13 cellular contexts compared by ENCODE assay signal in genomic region chr5:168683247-168683926, GRCh38.
A peak's percentile ranks its signal among the peaks of the same experiment; 100 is the strongest.
DNase-seq lines count a peak whose midpoint lies in the region; ATAC-seq, FAIRE-seq and TF ChIP-seq lines count a peak whose summit lies in the region.
"Had no signal": no experiment of that assay in that cellular context is flagged by ENCODE, and none has a peak within 500 bp of the region (broad histone marks: within the 10 kb centered on the region; RNA-seq: fewer than 3 reads in every experiment).

No MANE protein-coding gene starts in this region.

- no peak overlapping the region for H3K9ac ChIP-seq in HepG2 (ENCODE audit: insufficient read depth, low read depth, low read length)

- no peaks in the 10 kb centered on the region for H3K79me2 ChIP-seq in HepG2 (ENCODE audit: insufficient read depth, low read length)

- H3K27me3 Mint-ChIP-seq in activated CD4-positive, alpha-beta memory T cell treated with anti-CD3 and anti-CD28 coated beads, Interleukin-2, amount 10 ng/mL, durations not matched to agents 7 days and 5 days = no peaks in the 10 kb centered on the region
- no peaks in the 10 kb centered on the region for H3K27me3 Mint-ChIP-seq in chondrocyte (ENCODE audit: low read depth)
- H3K27me3 Mint-ChIP-seq in CD14-positive monocyte (ENCODE audit: low read depth in 3 of 3) = peaks cover 2 to 5% (median 4%) of the 10 kb centered on the region in 3 donors

- in situ Hi-C loops in HepG2 (cut with HindIII; ENCODE audit: extremely low pct_ligation_motif_present, low pct_unique_long_range_greater_than_20kb) = loop anchor here (25.0 kb wide), 2 partner anchors 421 to 904 kb away; partner anchors contain the start of gene SPDL1

- H2AFZ ChIP-seq in HepG2 (ENCODE audit: low read length) = no peak overlapping the region

- no peaks in the 10 kb centered on the region for H3K9me3 Mint-ChIP-seq in activated CD4-positive, alpha-beta memory T cell treated with anti-CD3 and anti-CD28 coated beads, Interleukin-2, amount 10 ng/mL, durations not matched to agents 7 days and 5 days
- H3K9me3 Mint-ChIP-seq in chondrocyte (ENCODE audit: low read depth) (no peaks in the 10 kb centered on the region), CD14-positive monocyte (peaks cover 0 to 2% (median 0%) of the 10 kb centered on the region in 7 donors)

- WGBS in HepG2 (ENCODE audit: low lambda C conversion rate) = 51% methylated on average over 15 of the region's 15 CpGs

- TF ChIP-seq CTCF in chondrocyte (IDR thresholded peaks at IDR 0.05) (no peak), CD14-positive monocyte (IDR thresholded peaks at IDR 0.05) (no peak), HepG2 (CRISPR knock-in tag; IDR thresholded peaks at IDR 0.05) (no peak)

- FAIRE-seq in HepG2 (lab: Jason Lieb, UNC) = no peak

- peak; percentile 26 for DNase-seq in activated CD4-positive, alpha-beta memory T cell treated with anti-CD3 and anti-CD28 coated beads, Interleukin-2, amount 10 ng/mL, durations not matched to agents 7 days and 5 days
- peak; percentile 70 for DNase-seq in chondrocyte (ENCODE audit: low spot score)
- peak in 2 of 3 donors; percentile 16 to 44 for DNase-seq in stimulated activated CD4-positive, alpha-beta T cell treated with anti-CD3 and anti-CD28 coated beads, TNF-alpha, amount 100 ng/mL, for 48 hours (ENCODE audit: low read depth in 3 of 3)
- DNase-seq in NOMO-1 (lab: John Stamatoyannopoulos, UW; ENCODE audit: unreplicated experiment in 2 of 2) = no peak
- DNase-seq in CD14-positive monocyte (ENCODE audit: low spot score) = no peak
- DNase-seq in SKM-1 treated with dmso at 0.1 percent for 144 hours (lab: John Stamatoyannopoulos, UW; ENCODE audit: unreplicated experiment) = no peak
- no peak for DNase-seq in HepG2 (ENCODE audit: low spot score)
- DNase-seq: DMS79 treated with DMSO at 0.1 percent for 48 hours, gastrocnemius medialis, lower lobe of right lung, NCI-H345, psoas muscle had no signal

- CTCF ChIA-PET in activated CD4-positive, alpha-beta memory T cell treated with anti-CD3 and anti-CD28 coated beads, Interleukin-2, amount 10 ng/mL, durations not matched to agents 7 days and 5 days (lab: Charles Lee) = no interaction called here
- CTCF ChIA-PET in HepG2 (lab: Yijun Ruan, JAX; ENCODE audit: low intra/inter-chr PET ratio, low total read pairs) = no interaction called here

- peaks cover 4% of the 10 kb centered on the region for H3K4me1 Mint-ChIP-seq in activated CD4-positive, alpha-beta memory T cell treated with anti-CD3 and anti-CD28 coated beads, Interleukin-2, amount 10 ng/mL, durations not matched to agents 7 days and 5 days
- peaks cover 15% of the 10 kb centered on the region for H3K4me1 Mint-ChIP-seq in chondrocyte (ENCODE audit: low read depth)
- H3K4me1 Mint-ChIP-seq in CD14-positive monocyte = peaks cover 6% of the 10 kb centered on the region

- TF ChIP-seq EP300 in HepG2 (IDR thresholded peaks at IDR 0.05; ENCODE audit: low read depth in 2 of 2, low read length in 2 of 2) = no peak
- TF ChIP-seq EP300 in HepG2 (CRISPR knock-in tag; IDR thresholded peaks at IDR 0.05; ENCODE audit: borderline replicate concordance) = no peak

- no peak overlapping the region for H3K4me2 ChIP-seq in HepG2 (ENCODE audit: low read depth, low read length)

- no peak overlapping the region for H3K27ac ChIP-seq in HepG2 (ENCODE audit: extremely low read length, insufficient read depth, low read length)
- H3K27ac ChIP-seq: gastrocnemius medialis, psoas muscle had no signal

- H3K27ac Mint-ChIP-seq in activated CD4-positive, alpha-beta memory T cell treated with anti-CD3 and anti-CD28 coated beads, Interleukin-2, amount 10 ng/mL, durations not matched to agents 7 days and 5 days = no peak overlapping the region
- H3K27ac Mint-ChIP-seq in chondrocyte (ENCODE audit: unreplicated experiment) = no peak overlapping the region
- H3K27ac Mint-ChIP-seq in CD14-positive monocyte = peak overlapping the region in 2 of 7 donors; percentile 13 to 28

- no TSS peak for BruUV-seq in HepG2 (replicated peaks; lab: Mats Ljungman, UMichigan)

- no peak overlapping the region for H3K4me3 ChIP-seq in HepG2 (replicated peaks in 1 of 3; ENCODE audit: insufficient read depth in 1 of 3, low read depth in 2 of 3, low read length in 3 of 3)
- H3K4me3 ChIP-seq: gastrocnemius medialis, lower lobe of right lung, psoas muscle had no signal

- peaks cover 1 to 19% of the 10 kb centered on the region in 2 experiments; a peak in 3 of 5 replicates for H3K27me3 ChIP-seq in HepG2 (ENCODE audit: control insufficient read depth in 1 of 2, insufficient read depth in 2 of 2, low read length in 2 of 2)
- H3K27me3 ChIP-seq: gastrocnemius medialis had no signal

- H3K9me3 ChIP-seq in HepG2 (ENCODE audit: low read length) = no peaks in the 10 kb centered on the region
- H3K9me3 ChIP-seq: gastrocnemius medialis, lower lobe of right lung, psoas muscle had no signal

- TF ChIP-seq POLR2A in HepG2 (IDR thresholded peaks at IDR 0.05; ENCODE audit: insufficient read depth in 1 of 2, low read depth in 2 of 2, low read length in 2 of 2) = no peak

- intact Hi-C loops in CD14-positive monocyte (cut with micrococcal nuclease) = no loop called here
- intact Hi-C loops in HepG2 (cut with micrococcal nuclease; ENCODE audit: unreplicated experiment) = no loop called here

- no peaks in the 10 kb centered on the region for H4K20me1 ChIP-seq in HepG2 (ENCODE audit: insufficient read depth, low read length)

- no peak for TF ChIP-seq RAD21 in HepG2 (CRISPR knock-in tag; IDR thresholded peaks at IDR 0.05)

- H3K36me3 Mint-ChIP-seq in activated CD4-positive, alpha-beta memory T cell treated with anti-CD3 and anti-CD28 coated beads, Interleukin-2, amount 10 ng/mL, durations not matched to agents 7 days and 5 days (ENCODE audit: low read depth) = no peaks in the 10 kb centered on the region
- H3K36me3 Mint-ChIP-seq in chondrocyte (ENCODE audit: low read depth) = peaks cover 5% of the 10 kb centered on the region
- H3K36me3 Mint-ChIP-seq in CD14-positive monocyte = no peaks in the 10 kb centered on the region

- H3K4me3 Mint-ChIP-seq in activated CD4-positive, alpha-beta memory T cell treated with anti-CD3 and anti-CD28 coated beads, Interleukin-2, amount 10 ng/mL, durations not matched to agents 7 days and 5 days = no peak overlapping the region
- H3K4me3 Mint-ChIP-seq in chondrocyte (ENCODE audit: unreplicated experiment) (no peak overlapping the region), CD14-positive monocyte (peak overlapping the region in 1 of 2 donors; percentile 67)

- ATAC-seq in HG03520 (IDR thresholded peaks at IDR 0.05; ENCODE audit: unreplicated experiment) (peak; percentile 50), HepG2 (no peak)
- ATAC-seq: gastrocnemius medialis, psoas muscle had no signal

- POLR2A ChIA-PET in activated CD4-positive, alpha-beta memory T cell treated with anti-CD3 and anti-CD28 coated beads, Interleukin-2, amount 10 ng/mL, durations not matched to agents 7 days and 5 days (lab: Charles Lee) = no interaction called here
- POLR2A ChIA-PET in HepG2 (lab: Yijun Ruan, JAX) = no interaction called here

- no peaks in the 10 kb centered on the region for H3K36me3 ChIP-seq in HepG2 (replicated peaks in 1 of 2; ENCODE audit: control insufficient read depth in 1 of 2, insufficient read depth in 2 of 2, low read length in 2 of 2)
- H3K36me3 ChIP-seq: gastrocnemius medialis, lower lobe of right lung had no signal

- peaks cover 17% of the 10 kb centered on the region for H3K4me1 ChIP-seq in HepG2 (ENCODE audit: insufficient read depth, low read length)
- H3K4me1 ChIP-seq: psoas muscle had no signal

TF ChIP-seq in HepG2, 621 proteins besides CTCF, POLR2A, EP300 and RAD21 (continues in another document):
- TF ChIP-seq NFIC (IDR thresholded peaks at IDR 0.05; ENCODE audit: low read length) (no peak), ONECUT2 (CRISPR knock-in tag; IDR thresholded peaks at IDR 0.05) (no peak), ZSCAN30 (CRISPR knock-in tag; IDR thresholded peaks at IDR 0.05) (no peak), NPAS2 (CRISPR knock-in tag; IDR thresholded peaks at IDR 0.05; ENCODE audit: borderline replicate concordance) (no peak), HOMEZ (CRISPR knock-in tag; IDR thresholded peaks at IDR 0.05; ENCODE audit: low read depth) (no peak), ZNF121 (CRISPR knock-in tag; IDR thresholded peaks at IDR 0.05) (no peak)
- TF ChIP-seq, protein P1, sequence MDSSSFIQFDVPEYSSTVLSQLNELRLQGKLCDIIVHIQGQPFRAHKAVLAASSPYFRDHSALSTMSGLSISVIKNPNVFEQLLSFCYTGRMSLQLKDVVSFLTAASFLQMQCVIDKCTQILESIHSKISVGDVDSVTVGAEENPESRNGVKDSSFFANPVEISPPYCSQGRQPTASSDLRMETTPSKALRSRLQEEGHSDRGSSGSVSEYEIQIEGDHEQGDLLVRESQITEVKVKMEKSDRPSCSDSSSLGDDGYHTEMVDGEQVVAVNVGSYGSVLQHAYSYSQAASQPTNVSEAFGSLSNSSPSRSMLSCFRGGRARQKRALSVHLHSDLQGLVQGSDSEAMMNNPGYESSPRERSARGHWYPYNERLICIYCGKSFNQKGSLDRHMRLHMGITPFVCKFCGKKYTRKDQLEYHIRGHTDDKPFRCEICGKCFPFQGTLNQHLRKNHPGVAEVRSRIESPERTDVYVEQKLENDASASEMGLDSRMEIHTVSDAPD (CRISPR knock-in tag; IDR thresholded peaks at IDR 0.05) = no peak
- TF ChIP-seq, protein P2, sequence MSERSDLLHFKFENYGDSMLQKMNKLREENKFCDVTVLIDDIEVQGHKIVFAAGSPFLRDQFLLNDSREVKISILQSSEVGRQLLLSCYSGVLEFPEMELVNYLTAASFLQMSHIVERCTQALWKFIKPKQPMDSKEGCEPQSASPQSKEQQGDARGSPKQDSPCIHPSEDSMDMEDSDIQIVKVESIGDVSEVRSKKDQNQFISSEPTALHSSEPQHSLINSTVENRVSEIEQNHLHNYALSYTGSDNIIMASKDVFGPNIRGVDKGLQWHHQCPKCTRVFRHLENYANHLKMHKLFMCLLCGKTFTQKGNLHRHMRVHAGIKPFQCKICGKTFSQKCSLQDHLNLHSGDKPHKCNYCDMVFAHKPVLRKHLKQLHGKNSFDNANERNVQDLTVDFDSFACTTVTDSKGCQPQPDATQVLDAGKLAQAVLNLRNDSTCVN (CRISPR knock-in tag; IDR thresholded peaks at IDR 0.05; ENCODE audit: borderline replicate concordance) = no peak

Comparison
In these comparisons a context has a peak if more than half of its experiments do, and no peak if none do; other contexts are left out.
1. DNase-seq: peak in activated CD4-positive, alpha-beta memory T cell treated with anti-CD3 and anti-CD28 coated beads, Interleukin-2, amount 10 ng/mL, durations not matched to agents 7 days and 5 days (single experiment), chondrocyte (single experiment) and stimulated activated CD4-positive, alpha-beta T cell treated with anti-CD3 and anti-CD28 coated beads, TNF-alpha, amount 100 ng/mL, for 48 hours (2 of 3); none in NOMO-1 (0 of 2), CD14-positive monocyte (single experiment), SKM-1 treated with dmso at 0.1 percent for 144 hours (single experiment) and HepG2 (single experiment).